Comparison of ENCODE assay signal across 9 cellular contexts in the genomic region with DNA sequence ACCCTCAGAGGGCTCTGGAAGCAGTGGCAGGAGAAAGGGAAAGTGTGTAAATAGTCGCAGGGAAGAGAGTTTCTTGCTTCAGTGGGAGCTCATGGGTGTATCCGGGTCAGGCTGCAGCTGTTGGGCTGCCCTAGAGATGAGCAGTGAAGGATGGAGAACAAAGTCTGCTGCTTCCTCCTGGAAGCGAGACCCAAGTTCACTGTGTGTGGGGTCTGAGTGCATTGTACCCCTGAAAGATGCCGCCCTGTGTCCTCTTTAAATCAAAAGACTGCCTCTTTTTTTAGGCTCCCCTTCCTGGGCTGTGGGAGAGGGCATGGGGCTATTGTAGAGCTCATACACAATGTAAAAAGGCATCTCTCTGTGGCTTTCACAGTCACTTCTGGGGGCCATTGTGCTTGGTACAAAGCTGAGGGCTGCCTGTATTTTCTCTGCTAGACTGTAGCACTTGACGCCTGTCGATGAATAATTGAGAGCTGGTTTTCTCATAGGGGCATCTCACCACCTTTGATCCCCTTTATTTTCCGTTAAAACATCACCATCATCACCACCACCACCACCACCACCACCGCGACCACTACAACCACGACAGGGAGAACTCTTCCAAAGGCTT. TPM values are rescaled to one million over a fixed set of nuclear protein-coding genes. Genes with fewer than 3 reads are reported as not detected.
A peak's percentile ranks its signal among the peaks of the same experiment; 100 is the strongest.
DNase-seq lines count a peak whose midpoint lies in the region; ATAC-seq, FAIRE-seq and TF ChIP-seq lines count a peak whose summit lies in the region.
"Had no signal": no experiment of that assay in that cellular context is flagged by ENCODE, and none has a peak within 500 bp of the region (broad histone marks: within the 10 kb centered on the region; RNA-seq: fewer than 3 reads in every experiment).

No MANE protein-coding gene starts in this region.

- peaks cover 3% of the 10 kb centered on the region for H3K79me1 ChIP-seq in H1 (ENCODE audit: low read depth, low read length)

- no peak for FAIRE-seq in H1 (lab: Jason Lieb, UNC)

- H4K20me1 ChIP-seq in H1 (replicated peaks in 1 of 2; ENCODE audit: control insufficient read depth in 1 of 2, insufficient read depth in 2 of 2, low read length in 2 of 2): peaks cover 2% of the 10 kb centered on the region in 2 experiments

- POLR2A ChIA-PET in H1 (lab: Charles Lee; ENCODE audit: partially characterized antibody): interaction anchor here (0.9 to 1.1 kb wide), 2 partner anchors 15 to 16 kb away, joined by 3 read pairs; no protein-coding TSS in a partner anchor

- DNase-seq in CD4-positive, CD25-positive, alpha-beta regulatory T cell: no peak
- DNase-seq in H1 (ENCODE audit: low read depth in 1 of 2, low spot score in 2 of 2): no peak
- DNase-seq in NK-92 treated with Interleukin-12 subunit alpha and Interleukin-12 subunit beta, amount 100 ng/mL, for 24 hours (lab: John Stamatoyannopoulos, UW): no peak
- no peak for DNase-seq in NCI-H774 (lab: John Stamatoyannopoulos, UW)
- DNase-seq in epidermal melanocyte (ENCODE audit: insufficient read length, low spot score): no peak
- no peak for DNase-seq in posterior cingulate gyrus
- DNase-seq: NCI-H2171 had no signal

- no peak overlapping the region for H4K91ac ChIP-seq in H1 (replicated peaks; ENCODE audit: insufficient read length, low read length)

- no peak overlapping the region for H3K14ac ChIP-seq in H1 (ENCODE audit: insufficient read length)

- no peak overlapping the region for H3K4me2 ChIP-seq in H1 (ENCODE audit: insufficient read depth in 1 of 2, low read depth in 2 of 2, low read length in 2 of 2)

- TF ChIP-seq EP300 in H1 (IDR thresholded peaks at IDR 0.05; ENCODE audit: borderline replicate concordance in 1 of 2, low read depth in 2 of 2, low read length in 2 of 2): no peak

- H2AK5ac ChIP-seq in H1 (ENCODE audit: low read depth, low read length): no peak overlapping the region

- H3K4me1 ChIP-seq in CD4-positive, CD25-positive, alpha-beta regulatory T cell (ENCODE audit: control insufficient read depth, insufficient read depth, low read length, poor library complexity, severe bottlenecking): peaks cover 87% of the 10 kb centered on the region
- H3K4me1 ChIP-seq in H1 (replicated peaks in 1 of 4; ENCODE audit: control insufficient read depth in 3 of 4, insufficient read depth in 4 of 4, low read length in 3 of 4): peaks cover 0 to 4% (median 0%) of the 10 kb centered on the region in 4 experiments; a peak in 3 of 7 replicates

- TF ChIP-seq RAD21 in H1 (IDR thresholded peaks at IDR 0.05 in 1 of 2, conservative IDR thresholded peaks at IDR 0.05 in 1 of 2; ENCODE audit: low read depth in 2 of 2, low read length in 2 of 2): no peak

- ATAC-seq in CD4-positive, CD25-positive, alpha-beta regulatory T cell (ENCODE audit: low read depth in 2 of 2): peak in 1 of 2 donors; percentile 16
- ATAC-seq in HG03378 (IDR thresholded peaks at IDR 0.05; ENCODE audit: unreplicated experiment): peak; percentile 44

- peak overlapping the region; percentile 33 for H3K4me3 ChIP-seq in CD4-positive, CD25-positive, alpha-beta regulatory T cell (ENCODE audit: low read depth, low read length)
- H3K4me3 ChIP-seq in H1 (ENCODE audit: extremely low read depth in 1 of 4, insufficient read depth in 2 of 4, low read depth in 3 of 4, low read length in 4 of 4): no peak overlapping the region

- H3K36me3 Mint-ChIP-seq in CD4-positive, CD25-positive, alpha-beta regulatory T cell: peaks cover 16% of the 10 kb centered on the region

- no peak overlapping the region for H2AFZ ChIP-seq in H1 (ENCODE audit: low read length)

- no peak overlapping the region for H3K23ac ChIP-seq in H1 (ENCODE audit: insufficient read length)

- H4K8ac ChIP-seq in H1 (ENCODE audit: extremely low read depth, insufficient read depth, low read length): no peak overlapping the region

- H3K79me2 ChIP-seq in H1 (ENCODE audit: control insufficient read depth in 1 of 2, insufficient read depth in 2 of 2, low read length in 2 of 2): 0 out of 4 replicates have a peak, but pooled peaks cover 0 to 3% of the 10 kb centered on the region in 2 experiments

- WGBS in H1 (ENCODE audit: extremely low coverage in 1 of 2, insufficient coverage in 1 of 2, insufficient read length in 1 of 2, insufficient replicate concordance in 2 of 2, low coverage in 1 of 2, low lambda C conversion rate in 2 of 2, missing lambda C conversion rate in 1 of 2), 2 experiments: 85% methylated on average over 9 of the region's 10 CpGs; no CpG with 5 or more reads in 1 of the 2 experiments

- peak; percentile 47 for TF ChIP-seq POLR2A in GM19193 (IDR thresholded peaks at IDR 0.05; ENCODE audit: extremely low read depth, insufficient read depth, insufficient read length)
- TF ChIP-seq POLR2A in H1 (IDR thresholded peaks at IDR 0.05; ENCODE audit: control extremely low read depth in 1 of 2, low read depth in 2 of 2, low read length in 2 of 2): no peak

- H3K27ac Mint-ChIP-seq in CD4-positive, CD25-positive, alpha-beta regulatory T cell: peak overlapping the region; percentile 68 to 96 (median 87)

- no peaks in the 10 kb centered on the region for H3K9me3 ChIP-seq in CD4-positive, CD25-positive, alpha-beta regulatory T cell (ENCODE audit: control insufficient read depth in 2 of 2, low read length in 2 of 2)
- no peaks in the 10 kb centered on the region for H3K9me3 ChIP-seq in H1 (ENCODE audit: insufficient read depth in 2 of 2, low read depth in 1 of 2, low read length in 1 of 2)

- CTCF ChIA-PET in H1 (lab: Charles Lee; ENCODE audit: partially characterized antibody): interaction anchor here (0.5 to 2.2 kb wide), 7 partner anchors 14 to 354 kb away, joined by 3 to 11 read pairs (median 4); no protein-coding TSS in a partner anchor

- intact Hi-C loops in posterior cingulate gyrus (cut with DNase I): no loop called here

- no peak overlapping the region for H2BK20ac ChIP-seq in H1 (ENCODE audit: low read length)

- H3K56ac ChIP-seq in H1 (replicated peaks; ENCODE audit: insufficient read length, low read depth, low read length): no peak overlapping the region

- TF ChIP-seq CTCF in H1 (IDR thresholded peaks at IDR 0.05; ENCODE audit: control extremely low read depth in 1 of 3, insufficient read depth in 1 of 3, low read depth in 1 of 3, low read length in 3 of 3): no peak

- H3K27ac ChIP-seq in CD4-positive, CD25-positive, alpha-beta regulatory T cell (ENCODE audit: insufficient read depth, low read length, poor library complexity, severe bottlenecking): peak overlapping the region; percentile 53
- H3K27ac ChIP-seq in H1 (ENCODE audit: low read depth, low read length): no peak overlapping the region

- peaks cover 0 to 7% (median 0%) of the 10 kb centered on the region in 7 donors for H3K9me3 Mint-ChIP-seq in CD4-positive, CD25-positive, alpha-beta regulatory T cell

- H4K5ac ChIP-seq in H1 (ENCODE audit: insufficient read length, low read depth, low read length): no peak overlapping the region

- no peaks in the 10 kb centered on the region; the same call in 1 of the 2 replicates for H3K23me2 ChIP-seq in H1 (ENCODE audit: low read depth, low read length)

- no peak overlapping the region for H3K9ac ChIP-seq in H1 (replicated peaks in 1 of 4; ENCODE audit: extremely low read depth in 1 of 4, low read depth in 3 of 4, low read length in 3 of 4)

- no peak overlapping the region for H2BK12ac ChIP-seq in H1 (ENCODE audit: low read depth, low read length)

- H3K18ac ChIP-seq in H1 (ENCODE audit: extremely low read depth, low read length): no peak overlapping the region

- no peak overlapping the region for H2BK120ac ChIP-seq in H1 (replicated peaks; ENCODE audit: low read depth, low read length)

- peaks cover 3% of the 10 kb centered on the region for H3K36me3 ChIP-seq in CD4-positive, CD25-positive, alpha-beta regulatory T cell (ENCODE audit: control insufficient read depth, insufficient read depth, low read length)
- no peaks in the 10 kb centered on the region for H3K36me3 ChIP-seq in H1 (ENCODE audit: control insufficient read depth in 2 of 4, insufficient read depth in 4 of 4, low read length in 3 of 4)

- no peaks in the 10 kb centered on the region for H3K27me3 ChIP-seq in CD4-positive, CD25-positive, alpha-beta regulatory T cell (ENCODE audit: control insufficient read depth, insufficient read depth, low read length)
- H3K27me3 ChIP-seq in H1 (replicated peaks in 1 of 4; ENCODE audit: control insufficient read depth in 3 of 4, extremely low read depth in 1 of 4, insufficient read depth in 3 of 4, low read length in 3 of 4): no peaks in the 10 kb centered on the region

- H3K4me1 Mint-ChIP-seq in CD4-positive, CD25-positive, alpha-beta regulatory T cell: peaks cover 51 to 89% (median 79%) of the 10 kb centered on the region in 4 donors

- H3K4ac ChIP-seq in H1 (replicated peaks; ENCODE audit: insufficient read length, low read depth, low read length): no peak overlapping the region

- H2BK5ac ChIP-seq in H1 (ENCODE audit: low read depth, low read length): no peak overlapping the region

- H2BK15ac ChIP-seq in H1 (ENCODE audit: low read length): no peak overlapping the region; the same call in 1 of the 2 replicates

- peak overlapping the region; percentile 56 to 79 (median 76) for H3K4me3 Mint-ChIP-seq in CD4-positive, CD25-positive, alpha-beta regulatory T cell

- H3K27me3 Mint-ChIP-seq in CD4-positive, CD25-positive, alpha-beta regulatory T cell: no peaks in the 10 kb centered on the region

TF ChIP-seq in H1, 55 proteins besides CTCF, POLR2A, EP300 and RAD21:
- TF ChIP-seq RBBP5 (IDR thresholded peaks at IDR 0.05; ENCODE audit: borderline replicate concordance, low read depth, low read length) (no peak), SIRT6 (IDR thresholded peaks at IDR 0.05; ENCODE audit: low read length) (no peak), YY1 (IDR thresholded peaks at IDR 0.05; ENCODE audit: low read depth, low read length) (0 out of 2 replicates have a peak, but pooled peaks have one; percentile 10), KDM4A (IDR thresholded peaks at IDR 0.05; ENCODE audit: low read depth, low read length, severe bottlenecking) (no peak)

RNA-seq across cellular contexts. Expression of a gene that starts 16.7 kb away (rescaled TPM):
- 192 TPM for total RNA-seq in CD4-positive, CD25-positive, alpha-beta regulatory T cell
- 100 to 1,000 TPM in 2 of 4 donors, 10 to 100 TPM in 2; 70.2 to 114 (median 99.5) TPM for polyA plus RNA-seq in CD4-positive, CD25-positive, alpha-beta regulatory T cell
- total RNA-seq in H1 (2021; fragmentation: NEBNext Ultra II Directional; extraction: Animal tissue kit (Norgen Biotek cat#: 25700)): 14.4 and 15.5 TPM in 2 replicates
- polyA plus RNA-seq in H1 (2011; rRNA removed): 20.8 and 22.7 TPM in 2 replicates
- 22.9 TPM for polyA plus RNA-seq in H1 (2011; cell fraction: cytosol; rRNA removed)
- polyA plus RNA-seq in H1 (2011; cell fraction: nucleus; rRNA removed): 22.8 TPM
- polyA plus RNA-seq in H1 (2012, experiment 1 of 2): 9.2 to 10.4 TPM (median 10.0 TPM) in 4 replicates
- 3.5 TPM for polyA plus RNA-seq in H1 (2012, experiment 2 of 2)
- polyA plus RNA-seq in H1 (2013, experiment 1 of 2): 8.5 TPM
- polyA plus RNA-seq in H1 (2013, experiment 2 of 2): 9.3 TPM
- 8.6 and 8.9 TPM in 2 replicates for polyA minus RNA-seq in H1 (2011; rRNA and poly(A)+ RNA removed)
- polyA minus RNA-seq in H1 (2011; cell fraction: cytosol; rRNA and poly(A)+ RNA removed): 11.2 TPM
- 19.0 TPM for polyA minus RNA-seq in H1 (2011; cell fraction: nucleus; rRNA and poly(A)+ RNA removed)

Comparison
In these comparisons a context has a peak if more than half of its experiments do, and no peak if none do; other contexts are left out.
1. RNA of a gene that starts 16.7 kb away (total RNA-seq): 192 TPM in CD4-positive, CD25-positive, alpha-beta regulatory T cell (single experiment); 14.4 to 15.5 TPM in H1; every median in the first group is over 10 times any median in the second.